14 cellular contexts compared by ENCODE assay signal in genomic region chr9:117400131-117400530, GRCh38. TPM values are rescaled to one million over a fixed set of nuclear protein-coding genes. Genes with fewer than 3 reads are reported as not detected.
A peak's percentile ranks its signal among the peaks of the same experiment; 100 is the strongest.
DNase-seq lines count a peak whose midpoint lies in the region; ATAC-seq and TF ChIP-seq lines count a peak whose summit lies in the region.
"Had no signal": no experiment of that assay in that cellular context is flagged by ENCODE, and none has a peak within 500 bp of the region (broad histone marks: within the 10 kb centered on the region; RNA-seq: fewer than 3 reads in every experiment).

No MANE protein-coding gene starts in this region.

- DNase-seq in ELF-1 (ENCODE audit: low read depth, low spot score), result peak; percentile 75
- DNase-seq in NCI-H2029 treated with DMSO at 0.1 percent for 48 hours (lab: John Stamatoyannopoulos, UW), result peak; percentile 93
- peak; percentile 95 for DNase-seq in NCI-H82 (lab: John Stamatoyannopoulos, UW)
- DNase-seq in neural progenitor cell (ENCODE audit: low spot score), result peak; percentile 59
- DNase-seq in coronary artery (ENCODE audit: low spot score), result no peak
- no peak for DNase-seq in amygdala (lab: John Stamatoyannopoulos, UW)
- DNase-seq: activated CD4-positive, alpha-beta T cell treated with anti-CD3 and anti-CD28 coated beads for 1 hour; GDM1; stimulated activated naive CD8-positive, alpha-beta T cell treated with anti-CD3 and anti-CD28 coated beads, Interleukin-15, amount 100 ng/mL, for 72 hours; SW 1271 had no signal

- H3K4me3 ChIP-seq in neural progenitor cell, result no peak overlapping the region
- no peak overlapping the region for H3K4me3 ChIP-seq in coronary artery

- H2AFZ ChIP-seq in neural progenitor cell (replicated peaks), result no peak overlapping the region

- peaks cover 19% of the 10 kb centered on the region for H3F3A ChIP-seq in neural progenitor cell (ENCODE audit: low read depth)

- H4K20me1 ChIP-seq in neural progenitor cell (ENCODE audit: low read depth), result peaks cover 11% of the 10 kb centered on the region

- H3K9me3 Mint-ChIP-seq in neural progenitor cell, result no peaks in the 10 kb centered on the region

- no peak overlapping the region for H3K4me3 Mint-ChIP-seq in neural progenitor cell
- H3K4me3 Mint-ChIP-seq: stimulated activated naive CD8-positive, alpha-beta T cell treated with anti-CD3 and anti-CD28 coated beads, Interleukin-15, amount 100 ng/mL, for 72 hours had no signal

- no peak overlapping the region for H3K9ac ChIP-seq in neural progenitor cell

- no peaks in the 10 kb centered on the region for H3K9me3 ChIP-seq in neural progenitor cell (ENCODE audit: low read depth)

- no peaks in the 10 kb centered on the region for H3K36me3 ChIP-seq in neural progenitor cell

- no peak overlapping the region for H3K27ac ChIP-seq in neural progenitor cell
- H3K27ac ChIP-seq in coronary artery, result no peak overlapping the region
- H3K27ac ChIP-seq: C4-2B had no signal

- peaks cover 43% of the 10 kb centered on the region for H3K4me1 ChIP-seq in neural progenitor cell

- peaks cover 7% of the 10 kb centered on the region for H3K4me1 Mint-ChIP-seq in neural progenitor cell
- H3K4me1 Mint-ChIP-seq: stimulated activated naive CD8-positive, alpha-beta T cell treated with anti-CD3 and anti-CD28 coated beads, Interleukin-15, amount 100 ng/mL, for 72 hours had no signal

- peaks cover 5% of the 10 kb centered on the region for H3K27me3 Mint-ChIP-seq in neural progenitor cell (ENCODE audit: insufficient read depth, low read depth)
- H3K27me3 Mint-ChIP-seq: stimulated activated naive CD8-positive, alpha-beta T cell treated with anti-CD3 and anti-CD28 coated beads, Interleukin-15, amount 100 ng/mL, for 72 hours had no signal

- H3K79me2 ChIP-seq in neural progenitor cell (ENCODE audit: low read depth), result no peaks in the 10 kb centered on the region

- ATAC-seq in GM21390 (IDR thresholded peaks at IDR 0.05; ENCODE audit: unreplicated experiment), result no peak
- no peak for ATAC-seq in HG03280 (IDR thresholded peaks at IDR 0.05; ENCODE audit: unreplicated experiment)
- ATAC-seq: esophagus mucosa; stimulated activated naive CD8-positive, alpha-beta T cell treated with anti-CD3 and anti-CD28 coated beads, Interleukin-15, amount 100 ng/mL, for 72 hours had no signal

- no peak overlapping the region for H3K27ac Mint-ChIP-seq in neural progenitor cell
- H3K27ac Mint-ChIP-seq: stimulated activated naive CD8-positive, alpha-beta T cell treated with anti-CD3 and anti-CD28 coated beads, Interleukin-15, amount 100 ng/mL, for 72 hours had no signal

- peak overlapping the region; percentile 16 for H3K4me2 ChIP-seq in neural progenitor cell

- H3K36me3 Mint-ChIP-seq in neural progenitor cell, result no peaks in the 10 kb centered on the region

- H3K27me3 ChIP-seq in neural progenitor cell, result no peaks in the 10 kb centered on the region

- TF ChIP-seq CTCF in neural progenitor cell (IDR thresholded peaks at IDR 0.05), result no peak
- no peak for TF ChIP-seq CTCF in coronary artery (IDR thresholded peaks at IDR 0.05)

RNA-seq across cellular contexts. Expression of gene ASTN2, which starts 14.7 kb away (rescaled TPM):
- 8.0 and 13.5 TPM in 2 replicates for total RNA-seq in neural progenitor cell (ENCODE audit: low replicate concordance)

Comparison
In these comparisons a context has a peak if more than half of its experiments do, and no peak if none do; other contexts are left out.
1. DNase-seq: peak in ELF-1 (single experiment), NCI-H2029 treated with DMSO at 0.1 percent for 48 hours (single experiment), NCI-H82 (single experiment) and neural progenitor cell (single experiment); none in coronary artery (single experiment) and amygdala (0 of 56).